In the genomic region with DNA sequence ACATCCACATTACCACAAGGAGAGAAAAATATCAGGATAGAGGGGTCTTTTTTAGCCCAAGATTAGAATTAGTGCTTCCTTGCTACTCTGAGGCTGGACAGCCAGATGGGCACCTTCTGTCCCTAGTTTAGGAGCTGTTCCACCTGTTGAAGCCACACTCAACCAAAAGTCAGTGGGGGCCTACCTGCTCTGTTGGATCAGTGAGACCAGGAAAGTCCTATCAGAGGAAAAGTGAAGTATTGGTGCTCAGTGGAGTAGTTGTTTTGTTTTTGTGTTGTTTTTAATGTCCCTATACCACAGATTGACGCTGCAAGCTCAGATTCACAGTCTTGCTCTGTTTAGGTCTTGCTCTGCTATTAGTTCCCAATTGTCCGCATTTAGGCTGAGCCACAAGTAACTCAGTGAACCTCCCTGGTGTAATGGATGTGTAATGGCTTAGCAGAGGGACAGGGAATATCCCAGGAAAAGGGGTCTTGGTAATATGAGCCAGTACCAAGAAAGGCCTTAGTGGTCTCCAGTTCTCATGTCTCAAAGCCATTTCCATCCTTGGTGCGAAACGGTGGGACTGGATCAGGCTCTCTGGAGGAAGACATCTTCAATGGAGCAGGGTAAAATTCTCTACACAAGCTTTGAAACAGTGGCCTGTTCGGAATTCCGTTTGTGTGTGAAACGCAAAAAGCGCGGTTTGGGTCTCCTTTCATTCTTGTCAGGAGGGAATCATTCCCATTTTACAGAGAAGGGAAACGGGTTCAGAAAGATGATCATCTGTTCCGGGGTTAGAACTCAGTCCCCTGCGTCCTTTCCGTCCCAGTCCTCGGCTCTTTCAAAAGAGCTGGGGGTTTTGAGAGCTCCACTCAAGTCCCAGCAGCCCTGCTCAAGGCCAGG, we compare ENCODE assay signal across 8 cellular contexts. TPM values are rescaled to one million over a fixed set of nuclear protein-coding genes. Genes with fewer than 3 reads are reported as not detected.
DNase-seq lines count a peak whose midpoint lies in the region; ATAC-seq and TF ChIP-seq lines count a peak whose summit lies in the region.

No MANE protein-coding gene starts in this region.

- H3K9ac ChIP-seq in mucosa of rectum (ENCODE audit: low read depth in 1 of 2, low read length in 2 of 2), result peak overlapping the region in 1 of 2 donors; percentile 4

- H3K36me3 ChIP-seq in ACC112 (ENCODE audit: insufficient read depth, low read length) (peaks cover 10% of the 10 kb centered on the region), mucosa of rectum (ENCODE audit: control insufficient read depth in 2 of 2, insufficient read depth in 2 of 2, low read length in 2 of 2) (peaks cover 31 to 36% of the 10 kb centered on the region in 2 donors)

- no peak overlapping the region; the same call in 1 of the 2 replicates for H3K27ac ChIP-seq in ACC112 (ENCODE audit: low read depth, low read length)
- no peak overlapping the region for H3K27ac ChIP-seq in HL-60 (replicated peaks)
- H3K27ac ChIP-seq in mucosa of rectum (ENCODE audit: low read depth in 2 of 2, low read length in 2 of 2), result no peak overlapping the region

- H3K9me3 ChIP-seq in mucosa of rectum (ENCODE audit: control insufficient read depth in 2 of 2, low read length in 2 of 2), result no peaks in the 10 kb centered on the region

- peaks cover 8% of the 10 kb centered on the region for H3K79me2 ChIP-seq in ACC112 (ENCODE audit: control insufficient read depth, insufficient read depth, low read length, unreplicated experiment)

- peaks cover 16% of the 10 kb centered on the region for H3K4me1 Mint-ChIP-seq in brain

- H3K36me3 Mint-ChIP-seq in brain, result peaks cover 56% of the 10 kb centered on the region

- H3K27me3 Mint-ChIP-seq in brain, result no peaks in the 10 kb centered on the region

- TF ChIP-seq CTCF in HL-60 (IDR thresholded peaks at IDR 0.05; ENCODE audit: insufficient read depth, low read length), result no peak
- TF ChIP-seq CTCF in brain (conservative IDR thresholded peaks at IDR 0.05), result no peak

- no peak overlapping the region for H2AFZ ChIP-seq in ACC112 (ENCODE audit: low read length, unreplicated experiment)

- H3K27me3 ChIP-seq in ACC112 (ENCODE audit: insufficient read depth, low read length) (no peaks in the 10 kb centered on the region), HL-60 (ENCODE audit: insufficient read depth, poor library complexity, severe bottlenecking) (no peaks in the 10 kb centered on the region), mucosa of rectum (ENCODE audit: control insufficient read depth in 2 of 2, insufficient read depth in 2 of 2, low read length in 2 of 2) (no peaks in the 10 kb centered on the region)

- H3K4me3 ChIP-seq in ACC112 (ENCODE audit: low read depth, low read length) (peak overlapping the region; percentile 79), HL-60 (replicated peaks; ENCODE audit: insufficient read depth, low read length) (peak overlapping the region; percentile 81), mucosa of rectum (ENCODE audit: low read length in 2 of 2) (peak overlapping the region; percentile 62 to 70)

- no peak for DNase-seq in HL-60 (ENCODE audit: low read depth in 1 of 2, low spot score in 1 of 2)
- no peak for DNase-seq in NCI-H128 (lab: John Stamatoyannopoulos, UW; ENCODE audit: unreplicated experiment)
- DNase-seq in pons (ENCODE audit: low spot score), result no peak
- DNase-seq in hypothalamus (lab: John Stamatoyannopoulos, UW), result no peak

- no peaks in the 10 kb centered on the region for H3K9me3 Mint-ChIP-seq in brain

- H3K4me3 Mint-ChIP-seq in brain, result peak overlapping the region; percentile 82 to 86 (median 85)

- peak overlapping the region in 4 of 5 experiments; percentile 22 to 70 (median 42) for H3K27ac Mint-ChIP-seq in brain

- H3K4me1 ChIP-seq in ACC112 (ENCODE audit: control insufficient read depth, insufficient read depth, low read length, unreplicated experiment), result no peaks in the 10 kb centered on the region
- peaks cover 7% of the 10 kb centered on the region in 2 donors for H3K4me1 ChIP-seq in mucosa of rectum (ENCODE audit: control insufficient read depth in 2 of 2, insufficient read depth in 2 of 2, low read length in 2 of 2)

- no peak for ATAC-seq in GM21515 (IDR thresholded peaks at IDR 0.05; ENCODE audit: unreplicated experiment)

RNA-seq across cellular contexts. Expression of a gene that starts 0.6 kb away (rescaled TPM):
- polyA plus RNA-seq in brain (ENCODE audit: insufficient read depth, low read depth, low replicate concordance), result 3.5 TPM

RNA-seq across cellular contexts. Expression of a gene that starts 23.7 kb away (rescaled TPM):
- polyA plus RNA-seq in brain (ENCODE audit: insufficient read depth, low read depth, low replicate concordance), result 307 TPM

RNA-seq across cellular contexts. Expression of a gene that starts 51.0 kb away (rescaled TPM):
- 78.4 TPM for polyA plus RNA-seq in brain (ENCODE audit: insufficient read depth, low read depth, low replicate concordance)

RNA-seq across cellular contexts. Expression of a gene that starts 57.1 kb away (rescaled TPM):
- polyA plus RNA-seq in brain (ENCODE audit: insufficient read depth, low read depth, low replicate concordance), result 13.8 TPM
